Comparison of ENCODE assay signal across 20 cellular contexts in genomic region chr12:20390846-20391245, GRCh38. TPM values are rescaled to one million over a fixed set of nuclear protein-coding genes. Genes with fewer than 3 reads are reported as not detected.
"Had no signal": no experiment of that assay in that cellular context is flagged by ENCODE, and none has a peak within 500 bp of the region (broad histone marks: within the 10 kb centered on the region; RNA-seq: fewer than 3 reads in every experiment).

No MANE protein-coding gene starts in this region.

- H3K4me2 ChIP-seq: neural progenitor cell had no signal

- H3K27me3 ChIP-seq: neural progenitor cell, ovary had no signal

- H3K9me3 ChIP-seq: lower lobe of right lung, ovary had no signal

- H2AFZ ChIP-seq: neural progenitor cell had no signal

- ATAC-seq: activated CD8-positive, alpha-beta T cell treated with anti-CD3 and anti-CD28 coated beads, Interleukin-2, amount 10 ng/mL, durations not matched to agents 7 days and 5 days; activated naive CD4-positive, alpha-beta T cell treated with anti-CD3 and anti-CD28 coated beads, Interleukin-2, amount 50 U/mL, for 72 hours; lower lobe of right lung; stimulated activated memory B cell treated with anti-CD40 and anti-IgM and Interleukin-4, amounts not matched to agents 10 μg/mL and 1 μg/mL and 100 μg/mL, for 72 hours had no signal

- DNase-seq: activated CD4-positive, alpha-beta T cell treated with anti-CD3 and anti-CD28 coated beads, Interleukin-2, amount 10 ng/mL, durations not matched to agents 24 days and 14 days; activated CD4-positive, CD25-positive, alpha-beta regulatory T cell; activated CD8-positive, alpha-beta memory T cell treated with anti-CD3 and anti-CD28 coated beads, Interleukin-2, amount 50 U/mL, for 4 hours; activated CD8-positive, alpha-beta T cell treated with anti-CD3 and anti-CD28 coated beads, Interleukin-2, amount 10 ng/mL, durations not matched to agents 7 days and 5 days; activated effector memory CD4-positive, alpha-beta T cell treated with anti-CD3 and anti-CD28 coated beads, Interleukin-2, amount 50 U/mL, for 16 hours; activated T-cell treated with anti-CD3 and anti-CD28 coated beads, Interleukin-2, amount 50 U/mL, for 48 hours; amygdala; endodermal cell; hypothalamus; lower lobe of right lung; midbrain; naive B cell; ovary; stimulated activated CD4-positive, alpha-beta T cell treated with anti-CD3 and anti-CD28 coated beads, Interleukin-2, amount 100 ng/mL, for 48 hours; trophoblast cell had no signal

- H3K36me3 ChIP-seq: lower lobe of right lung, neural progenitor cell, ovary had no signal

- H3K27me3 Mint-ChIP-seq: activated CD4-positive, alpha-beta T cell treated with anti-CD3 and anti-CD28 coated beads, Interleukin-2, amount 10 ng/mL, durations not matched to agents 24 days and 14 days; brain; naive B cell; stimulated activated memory B cell treated with anti-CD40 and anti-IgM and Interleukin-4, amounts not matched to agents 10 μg/mL and 1 μg/mL and 100 μg/mL, for 72 hours had no signal

- H3K4me3 ChIP-seq: lower lobe of right lung, neural progenitor cell, ovary had no signal

- H3K27ac ChIP-seq: lower lobe of right lung, neural progenitor cell, ovary had no signal

- H3K27ac Mint-ChIP-seq: activated CD4-positive, alpha-beta T cell treated with anti-CD3 and anti-CD28 coated beads, Interleukin-2, amount 10 ng/mL, durations not matched to agents 24 days and 14 days; activated CD8-positive, alpha-beta T cell treated with anti-CD3 and anti-CD28 coated beads, Interleukin-2, amount 10 ng/mL, durations not matched to agents 7 days and 5 days; activated naive CD4-positive, alpha-beta T cell treated with anti-CD3 and anti-CD28 coated beads, Interleukin-2, amount 50 U/mL, for 72 hours; endodermal cell; naive B cell; neural progenitor cell; stimulated activated memory B cell treated with anti-CD40 and anti-IgM and Interleukin-4, amounts not matched to agents 10 μg/mL and 1 μg/mL and 100 μg/mL, for 72 hours had no signal

- H3K4me1 ChIP-seq: lower lobe of right lung, neural progenitor cell had no signal

- H3K4me1 Mint-ChIP-seq: activated CD4-positive, alpha-beta T cell treated with anti-CD3 and anti-CD28 coated beads, Interleukin-2, amount 10 ng/mL, durations not matched to agents 24 days and 14 days; brain; naive B cell; neural progenitor cell; stimulated activated memory B cell treated with anti-CD40 and anti-IgM and Interleukin-4, amounts not matched to agents 10 μg/mL and 1 μg/mL and 100 μg/mL, for 72 hours had no signal

- H3K36me3 Mint-ChIP-seq: activated naive CD4-positive, alpha-beta T cell treated with anti-CD3 and anti-CD28 coated beads, Interleukin-2, amount 50 U/mL, for 72 hours; naive B cell; stimulated activated memory B cell treated with anti-CD40 and anti-IgM and Interleukin-4, amounts not matched to agents 10 μg/mL and 1 μg/mL and 100 μg/mL, for 72 hours had no signal

- H3K4me3 Mint-ChIP-seq: activated CD4-positive, alpha-beta T cell treated with anti-CD3 and anti-CD28 coated beads, Interleukin-2, amount 10 ng/mL, durations not matched to agents 24 days and 14 days; activated CD8-positive, alpha-beta T cell treated with anti-CD3 and anti-CD28 coated beads, Interleukin-2, amount 10 ng/mL, durations not matched to agents 7 days and 5 days; endodermal cell; naive B cell; neural progenitor cell; stimulated activated memory B cell treated with anti-CD40 and anti-IgM and Interleukin-4, amounts not matched to agents 10 μg/mL and 1 μg/mL and 100 μg/mL, for 72 hours had no signal

- H3K9ac ChIP-seq: neural progenitor cell had no signal

RNA-seq across cellular contexts. Expression of gene PDE3A, which starts 22.5 kb away (rescaled TPM):
- total RNA-seq: activated CD4-positive, alpha-beta T cell treated with anti-CD3 and anti-CD28 coated beads, Interleukin-2, amount 10 ng/mL, durations not matched to agents 24 days and 14 days; activated CD8-positive, alpha-beta T cell treated with anti-CD3 and anti-CD28 coated beads, Interleukin-2, amount 10 ng/mL, durations not matched to agents 7 days and 5 days; activated naive CD4-positive, alpha-beta T cell treated with anti-CD3 and anti-CD28 coated beads, Interleukin-2, amount 50 U/mL, for 72 hours; T-helper 2 cell treated with Interferon-gamma antibody and Interleukin-4, amounts not matched to agents 100 ng/mL and 5 ng/mL, for 36 hours had no signal
